17 cellular contexts compared by ENCODE assay signal in genomic region chr20:10652185-10652584, GRCh38. TPM values are rescaled to one million over a fixed set of nuclear protein-coding genes. Genes with fewer than 3 reads are reported as not detected.
A peak's percentile ranks its signal among the peaks of the same experiment; 100 is the strongest.
DNase-seq lines count a peak whose midpoint lies in the region; TF ChIP-seq lines count a peak whose summit lies in the region.
"Had no signal": no experiment of that assay in that cellular context is flagged by ENCODE, and none has a peak within 500 bp of the region (broad histone marks: within the 10 kb centered on the region; RNA-seq: fewer than 3 reads in every experiment).

No MANE protein-coding gene starts in this region.

- H3K27me3 ChIP-seq in endodermal cell (ENCODE audit: control insufficient read depth, insufficient read depth, low read length, poor library complexity, severe bottlenecking): peaks cover 92% of the 10 kb centered on the region
- H3K27me3 ChIP-seq in suprapubic skin: no peaks in the 10 kb centered on the region
- H3K27me3 ChIP-seq: neutrophil, Peyer's patch had no signal

- H3K4me3 Mint-ChIP-seq in endodermal cell (no peak overlapping the region), neural crest cell (peak overlapping the region; percentile 83)
- H3K4me3 Mint-ChIP-seq: activated naive CD8-positive, alpha-beta T cell; activated T-cell treated with anti-CD3 and anti-CD28 coated beads, Interleukin-2, amount 50 U/mL, for 24 hours had no signal

- DNase-seq in RWPE1 (ENCODE audit: low spot score): no peak
- no peak for DNase-seq in endodermal cell
- DNase-seq in neural crest cell (ENCODE audit: low read depth, low spot score): no peak
- DNase-seq in suprapubic skin (ENCODE audit: low spot score in 2 of 2): peak in 1 of 2 donors; percentile 51
- no peak for DNase-seq in D341Med (ENCODE audit: low spot score)
- no peak for DNase-seq in T1000 (lab: John Stamatoyannopoulos, UW)
- no peak for DNase-seq in T-helper 2 cell
- DNase-seq in NCI-H2029 (lab: John Stamatoyannopoulos, UW): no peak
- DNase-seq: activated CD4-positive, alpha-beta T cell treated with anti-CD3 and anti-CD28 coated beads, Interleukin-2, amount 50 U/mL, for 4 hours; activated T-cell treated with anti-CD3 and anti-CD28 coated beads, Interleukin-2, amount 50 U/mL, for 24 hours; COR-L47; foreskin fibroblast; NCI-H1417; Peyer's patch; stimulated activated naive CD4-positive, alpha-beta T cell treated with Interleukin-2 at 50 U/mL for 16 hours had no signal

- no peak overlapping the region for H3K9ac ChIP-seq in endodermal cell (ENCODE audit: extremely low read depth, low read length, poor library complexity, severe bottlenecking)

- H3K27me3 Mint-ChIP-seq in endodermal cell (ENCODE audit: insufficient read depth): peaks cover 88% of the 10 kb centered on the region
- H3K27me3 Mint-ChIP-seq in neural crest cell (ENCODE audit: low read depth): no peaks in the 10 kb centered on the region

- H3K36me3 Mint-ChIP-seq in endodermal cell (ENCODE audit: low read depth) (peaks cover 58% of the 10 kb centered on the region), neural crest cell (ENCODE audit: low read depth) (peaks cover 37% of the 10 kb centered on the region)
- H3K36me3 Mint-ChIP-seq: activated naive CD8-positive, alpha-beta T cell had no signal

- no peak for TF ChIP-seq CTCF in RWPE1 (conservative IDR thresholded peaks at IDR 0.05; ENCODE audit: low read depth)
- no peak for TF ChIP-seq CTCF in endodermal cell (conservative IDR thresholded peaks at IDR 0.05)
- TF ChIP-seq CTCF in neural crest cell (conservative IDR thresholded peaks at IDR 0.05): no peak
- TF ChIP-seq CTCF in suprapubic skin (IDR thresholded peaks at IDR 0.05): no peak

- peaks cover 8% of the 10 kb centered on the region for H3K4me1 ChIP-seq in endodermal cell (ENCODE audit: control insufficient read depth, insufficient read depth, low read length)
- peaks cover 65% of the 10 kb centered on the region for H3K4me1 ChIP-seq in suprapubic skin

- TF ChIP-seq EP300 in suprapubic skin (IDR thresholded peaks at IDR 0.05): no peak

- POLR2A ChIA-PET in RWPE1 (lab: Yijun Ruan, JAX; ENCODE audit: low non-redundant PET): no interaction called here

- H3K9me3 Mint-ChIP-seq in endodermal cell (peaks cover 5% of the 10 kb centered on the region), neural crest cell (no peaks in the 10 kb centered on the region)
- H3K9me3 Mint-ChIP-seq: activated T-cell treated with anti-CD3 and anti-CD28 coated beads, Interleukin-2, amount 50 U/mL, for 24 hours had no signal

- CTCF ChIA-PET in RWPE1 (lab: Yijun Ruan, JAX): interaction anchor here (0.6 kb wide), 1 partner anchor 33 kb away, joined by 3 read pairs; no protein-coding TSS in a partner anchor

- H3K36me3 ChIP-seq in endodermal cell (ENCODE audit: control insufficient read depth, insufficient read depth, low read length) (no peaks in the 10 kb centered on the region), suprapubic skin (peaks cover 81% of the 10 kb centered on the region)

- 85 to 91% methylated on average over 9 of the region's 9 CpGs for WGBS in endodermal cell (ENCODE audit: insufficient coverage in 1 of 2, insufficient read length in 1 of 2), 2 experiments
- WGBS in suprapubic skin: 73% methylated on average over 9 of the region's 9 CpGs

- no peak for TF ChIP-seq POLR2A in suprapubic skin (IDR thresholded peaks at IDR 0.05)

- peak overlapping the region; percentile 52 for H3K27ac ChIP-seq in RWPE1
- peak overlapping the region; percentile 97 for H3K27ac ChIP-seq in endodermal cell (ENCODE audit: low read depth, low read length)
- peak overlapping the region; percentile 84 for H3K27ac ChIP-seq in suprapubic skin
- H3K27ac ChIP-seq: neutrophil had no signal

- no peak overlapping the region for H3K4me3 ChIP-seq in endodermal cell (ENCODE audit: low read length)
- H3K4me3 ChIP-seq in suprapubic skin: peak overlapping the region; percentile 15
- H3K4me3 ChIP-seq: Peyer's patch had no signal

- no peaks in the 10 kb centered on the region for H3K9me3 ChIP-seq in endodermal cell (ENCODE audit: control insufficient read depth, low read length)
- H3K9me3 ChIP-seq in suprapubic skin: no peaks in the 10 kb centered on the region
- H3K9me3 ChIP-seq: neutrophil, Peyer's patch had no signal

- H3K4me1 Mint-ChIP-seq in endodermal cell: peaks cover 66% of the 10 kb centered on the region
- H3K4me1 Mint-ChIP-seq in neural crest cell: peaks cover 91% of the 10 kb centered on the region

- no peak overlapping the region for H3K27ac Mint-ChIP-seq in endodermal cell
- peak overlapping the region; percentile 79 for H3K27ac Mint-ChIP-seq in neural crest cell (ENCODE audit: unreplicated experiment)
- H3K27ac Mint-ChIP-seq: activated naive CD8-positive, alpha-beta T cell; activated T-cell treated with anti-CD3 and anti-CD28 coated beads, Interleukin-2, amount 50 U/mL, for 24 hours had no signal

RNA-seq across cellular contexts. Expression of gene JAG1, which starts 21.6 kb away (rescaled TPM):
- 10 to 100 TPM in 1 of 2 donors, 1 to 10 TPM in 1; 6.8 to 19.7 TPM for total RNA-seq in endodermal cell
- 88.8 TPM for polyA plus RNA-seq in endodermal cell (2013, experiment 1 of 2)
- 76.5 TPM for polyA plus RNA-seq in endodermal cell (2013, experiment 2 of 2)
- 67.7 and 70.3 TPM in 2 replicates for total RNA-seq in neural crest cell
- 100 to 1,000 TPM; 133 to 367 (median 191) TPM for total RNA-seq in suprapubic skin
